21 cellular contexts compared by ENCODE assay signal in genomic region chr12:89234324-89235114, GRCh38.
A peak's percentile ranks its signal among the peaks of the same experiment; 100 is the strongest.
DNase-seq lines count a peak whose midpoint lies in the region; ATAC-seq and TF ChIP-seq lines count a peak whose summit lies in the region.
"Had no signal": no experiment of that assay in that cellular context is flagged by ENCODE, and none has a peak within 500 bp of the region (broad histone marks: within the 10 kb centered on the region; RNA-seq: fewer than 3 reads in every experiment).

No MANE protein-coding gene starts in this region.

- H3K4me2 ChIP-seq in GM23248 (ENCODE audit: unreplicated experiment), result no peak overlapping the region
- H3K4me2 ChIP-seq: A549 had no signal

- peaks cover 32% of the 10 kb centered on the region for H3K36me3 Mint-ChIP-seq in activated CD4-positive, alpha-beta T cell treated with anti-CD3 and anti-CD28 coated beads, Interleukin-2, amount 10 ng/mL, durations not matched to agents 7 days and 5 days (ENCODE audit: low read depth)
- peaks cover 43% of the 10 kb centered on the region for H3K36me3 Mint-ChIP-seq in activated T-helper 2 cell treated with anti-CD3 and anti-CD28 coated beads, Interferon-gamma antibody, Interleukin-2, Interleukin-4, amounts not matched to agents 10 μg/mL and 5 μg/mL and 100 μg/mL, durations not matched to agents 14 hours and 24 hours and 36 hours (ENCODE audit: low read depth)
- H3K36me3 Mint-ChIP-seq in natural killer cell, result no peaks in the 10 kb centered on the region
- H3K36me3 Mint-ChIP-seq: memory B cell had no signal

- H3K36me3 ChIP-seq in GM23248 (ENCODE audit: low read depth), result no peaks in the 10 kb centered on the region
- H3K36me3 ChIP-seq in effector memory CD4-positive, alpha-beta T cell (ENCODE audit: control insufficient read depth, insufficient read depth, low read length), result no peaks in the 10 kb centered on the region
- H3K36me3 ChIP-seq: BLaER1, sigmoid colon, SJSA1 had no signal

- H3K4me3 Mint-ChIP-seq in activated CD4-positive, alpha-beta T cell treated with anti-CD3 and anti-CD28 coated beads, Interleukin-2, amount 10 ng/mL, durations not matched to agents 7 days and 5 days, result no peak overlapping the region
- H3K4me3 Mint-ChIP-seq in activated T-helper 2 cell treated with anti-CD3 and anti-CD28 coated beads, Interferon-gamma antibody, Interleukin-2, Interleukin-4, amounts not matched to agents 10 μg/mL and 5 μg/mL and 100 μg/mL, durations not matched to agents 14 hours and 24 hours and 36 hours (ENCODE audit: low read depth), result no peak overlapping the region
- peak overlapping the region; percentile 76 for H3K4me3 Mint-ChIP-seq in natural killer cell
- H3K4me3 Mint-ChIP-seq: memory B cell had no signal

- POLR2A ChIA-PET in activated CD4-positive, alpha-beta T cell treated with anti-CD3 and anti-CD28 coated beads, Interleukin-2, amount 10 ng/mL, durations not matched to agents 7 days and 5 days (lab: Charles Lee), result interaction anchor here (0.5 to 1.4 kb wide), 2 partner anchors 9 to 118 kb away, joined by 3 to 4 read pairs; partner anchors contain the start of gene DUSP6

- no peak for TF ChIP-seq CTCF in natural killer cell (IDR thresholded peaks at IDR 0.05)

- CTCF ChIA-PET in activated CD4-positive, alpha-beta T cell treated with anti-CD3 and anti-CD28 coated beads, Interleukin-2, amount 10 ng/mL, durations not matched to agents 7 days and 5 days (lab: Charles Lee), result interaction anchor here (0.9 to 2.5 kb wide), 3 partner anchors 9 to 41 kb away, joined by 3 to 7 read pairs (median 5); no protein-coding TSS in a partner anchor

- no peak for ATAC-seq in natural killer cell
- ATAC-seq: A549; body of pancreas; effector memory CD8-positive, alpha-beta T cell; Panc1 had no signal

- intact Hi-C loops in activated T-helper 2 cell treated with anti-CD3 and anti-CD28 coated beads, Interferon-gamma antibody, Interleukin-2, Interleukin-4, amounts not matched to agents 10 μg/mL and 5 μg/mL and 100 μg/mL, durations not matched to agents 14 hours and 24 hours and 36 hours (cut with micrococcal nuclease), result no loop called here
- intact Hi-C loops in natural killer cell (cut with micrococcal nuclease), result no loop called here

- H3F3A ChIP-seq in GM23248 (ENCODE audit: insufficient read depth), result peaks cover 55% of the 10 kb centered on the region

- 58 to 64% methylated on average over 4 of the region's 4 CpGs for WGBS in GM23248 (ENCODE audit: low coverage in 1 of 2, low lambda C conversion rate in 2 of 2, missing lambda C conversion rate in 2 of 2), 2 experiments

- H3K9me3 ChIP-seq in GM23248 (ENCODE audit: low read depth), result no peaks in the 10 kb centered on the region
- H3K9me3 ChIP-seq in effector memory CD4-positive, alpha-beta T cell (ENCODE audit: control insufficient read depth, low read length), result no peaks in the 10 kb centered on the region
- H3K9me3 ChIP-seq: BLaER1, body of pancreas, SJSA1 had no signal

- H3K27me3 Mint-ChIP-seq in activated CD4-positive, alpha-beta T cell treated with anti-CD3 and anti-CD28 coated beads, Interleukin-2, amount 10 ng/mL, durations not matched to agents 7 days and 5 days, result no peaks in the 10 kb centered on the region
- no peaks in the 10 kb centered on the region for H3K27me3 Mint-ChIP-seq in activated T-helper 2 cell treated with anti-CD3 and anti-CD28 coated beads, Interferon-gamma antibody, Interleukin-2, Interleukin-4, amounts not matched to agents 10 μg/mL and 5 μg/mL and 100 μg/mL, durations not matched to agents 14 hours and 24 hours and 36 hours (ENCODE audit: low read depth)
- no peaks in the 10 kb centered on the region for H3K27me3 Mint-ChIP-seq in natural killer cell (ENCODE audit: low read depth in 2 of 2)
- H3K27me3 Mint-ChIP-seq: effector memory CD8-positive, alpha-beta T cell had no signal

- H3K9me3 Mint-ChIP-seq in activated CD4-positive, alpha-beta T cell treated with anti-CD3 and anti-CD28 coated beads, Interleukin-2, amount 10 ng/mL, durations not matched to agents 7 days and 5 days, result peaks cover 24% of the 10 kb centered on the region
- H3K9me3 Mint-ChIP-seq in activated T-helper 2 cell treated with anti-CD3 and anti-CD28 coated beads, Interferon-gamma antibody, Interleukin-2, Interleukin-4, amounts not matched to agents 10 μg/mL and 5 μg/mL and 100 μg/mL, durations not matched to agents 14 hours and 24 hours and 36 hours, result peaks cover 19% of the 10 kb centered on the region
- H3K9me3 Mint-ChIP-seq in natural killer cell, result peaks cover 0 to 9% of the 10 kb centered on the region in 2 donors

- DNase-seq in activated CD4-positive, alpha-beta T cell treated with anti-CD3 and anti-CD28 coated beads, Interleukin-2, amount 10 ng/mL, durations not matched to agents 7 days and 5 days, result no peak
- DNase-seq in activated CD4-positive, alpha-beta T cell treated with anti-CD3 and anti-CD28 coated beads, Interleukin-2, amount 50 U/mL, for 1 hour, result no peak
- peak; percentile 68 for DNase-seq in GM23248
- DNase-seq in activated T-helper 2 cell treated with anti-CD3 and anti-CD28 coated beads, Interferon-gamma antibody, Interleukin-2, Interleukin-4, amounts not matched to agents 10 μg/mL and 5 μg/mL and 100 μg/mL, durations not matched to agents 14 hours and 24 hours and 36 hours (ENCODE audit: low spot score), result no peak
- DNase-seq in natural killer cell, result no peak
- no peak for DNase-seq in effector memory CD4-positive, alpha-beta T cell
- no peak for DNase-seq in HCEC 1CT
- no peak for DNase-seq in midbrain (lab: John Stamatoyannopoulos, UW)
- DNase-seq: body of pancreas; effector memory CD8-positive, alpha-beta T cell; NCI-H1694; NCI-H2171; NCI-H524 treated with DMSO at 0.1 percent for 48 hours; nephron progenitor cell; posterior cingulate gyrus; sigmoid colon had no signal

- no peak overlapping the region for H2AFZ ChIP-seq in GM23248

- peak overlapping the region; percentile 19; the same call in 1 of the 2 replicates for H3K27ac ChIP-seq in GM23248
- no peak overlapping the region for H3K27ac ChIP-seq in effector memory CD4-positive, alpha-beta T cell (ENCODE audit: insufficient read depth, low read length, poor library complexity, severe bottlenecking)
- H3K27ac ChIP-seq: A549, body of pancreas, sigmoid colon, SJSA1 had no signal

- peak overlapping the region; percentile 85 for H3K27ac Mint-ChIP-seq in activated CD4-positive, alpha-beta T cell treated with anti-CD3 and anti-CD28 coated beads, Interleukin-2, amount 10 ng/mL, durations not matched to agents 7 days and 5 days
- H3K27ac Mint-ChIP-seq in activated T-helper 2 cell treated with anti-CD3 and anti-CD28 coated beads, Interferon-gamma antibody, Interleukin-2, Interleukin-4, amounts not matched to agents 10 μg/mL and 5 μg/mL and 100 μg/mL, durations not matched to agents 14 hours and 24 hours and 36 hours, result peak overlapping the region; percentile 91
- peak overlapping the region; percentile 41 to 65 for H3K27ac Mint-ChIP-seq in natural killer cell
- H3K27ac Mint-ChIP-seq: memory B cell had no signal

- in situ Hi-C loops in GM23248 (cut with MboI), result no loop called here

- no peaks in the 10 kb centered on the region for H3K27me3 ChIP-seq in GM23248 (replicated peaks; ENCODE audit: insufficient read depth)
- no peaks in the 10 kb centered on the region for H3K27me3 ChIP-seq in effector memory CD4-positive, alpha-beta T cell (replicated peaks; ENCODE audit: control insufficient read depth, insufficient read depth, low read length, poor library complexity, severe bottlenecking)
- H3K27me3 ChIP-seq: BLaER1, body of pancreas, sigmoid colon, SJSA1 had no signal

- H3K9me2 ChIP-seq in GM23248 (ENCODE audit: insufficient read depth), result no peaks in the 10 kb centered on the region

- no peak overlapping the region for H3K9ac ChIP-seq in GM23248
- H3K9ac ChIP-seq: BLaER1 had no signal

- H3K79me2 ChIP-seq in GM23248 (ENCODE audit: insufficient read depth), result no peaks in the 10 kb centered on the region

- H4K20me1 ChIP-seq in GM23248 (ENCODE audit: insufficient read depth), result no peaks in the 10 kb centered on the region
- H4K20me1 ChIP-seq: BLaER1 had no signal

- H3K4me1 Mint-ChIP-seq in activated CD4-positive, alpha-beta T cell treated with anti-CD3 and anti-CD28 coated beads, Interleukin-2, amount 10 ng/mL, durations not matched to agents 7 days and 5 days, result peaks cover 81% of the 10 kb centered on the region
- peaks cover 79% of the 10 kb centered on the region for H3K4me1 Mint-ChIP-seq in activated T-helper 2 cell treated with anti-CD3 and anti-CD28 coated beads, Interferon-gamma antibody, Interleukin-2, Interleukin-4, amounts not matched to agents 10 μg/mL and 5 μg/mL and 100 μg/mL, durations not matched to agents 14 hours and 24 hours and 36 hours (ENCODE audit: low read depth)
- peaks cover 58 to 64% of the 10 kb centered on the region in 2 donors for H3K4me1 Mint-ChIP-seq in natural killer cell

- H3K4me3 ChIP-seq in GM23248, result no peak overlapping the region
- H3K4me3 ChIP-seq in effector memory CD4-positive, alpha-beta T cell (ENCODE audit: insufficient read depth, low read depth, low read length, poor library complexity, severe bottlenecking), result no peak overlapping the region
- H3K4me3 ChIP-seq: A549, BLaER1, body of pancreas, sigmoid colon, SJSA1 had no signal

- peaks cover 50% of the 10 kb centered on the region for H3K4me1 ChIP-seq in GM23248 (ENCODE audit: insufficient read depth)
- peaks cover 24% of the 10 kb centered on the region for H3K4me1 ChIP-seq in effector memory CD4-positive, alpha-beta T cell (ENCODE audit: control insufficient read depth, insufficient read depth, low read length, poor library complexity, severe bottlenecking)
- H3K4me1 ChIP-seq: A549, body of pancreas, SJSA1 had no signal
